Comparison of ENCODE assay signal across 29 cellular contexts in the genomic region with DNA sequence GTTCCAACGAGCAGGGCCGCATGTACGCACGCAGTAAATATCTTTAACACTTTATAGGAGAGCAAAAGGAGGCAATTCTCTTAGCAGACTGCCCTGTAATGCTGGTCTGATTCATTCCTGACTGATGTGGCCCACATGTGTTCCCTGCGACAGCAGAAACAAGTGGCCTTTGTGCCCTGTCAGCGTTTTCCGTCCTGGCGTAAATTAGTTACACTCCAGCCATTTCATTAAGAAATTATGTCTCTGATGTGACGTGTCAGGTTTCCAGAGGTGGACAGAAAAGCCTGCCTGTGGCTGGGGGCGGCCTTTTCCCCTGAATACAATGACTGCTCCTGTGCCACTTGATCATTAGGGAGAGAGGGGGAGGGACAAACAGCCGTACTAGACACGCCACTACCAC.
DNase-seq lines count a peak whose midpoint lies in the region; ATAC-seq and TF ChIP-seq lines count a peak whose summit lies in the region.
"Had no signal": no experiment of that assay in that cellular context is flagged by ENCODE, and none has a peak within 500 bp of the region (broad histone marks: within the 10 kb centered on the region; RNA-seq: fewer than 3 reads in every experiment).

No MANE protein-coding gene starts in this region.

- H3F3A ChIP-seq in GM23338 (replicated peaks; ENCODE audit: low read depth), result no peaks in the 10 kb centered on the region

- H3K4me1 Mint-ChIP-seq in GM23338, result peaks cover 23% of the 10 kb centered on the region; the same call in 2 of the 3 replicates

- H3K36me3 ChIP-seq in GM23338 (ENCODE audit: insufficient read depth) (no peaks in the 10 kb centered on the region), liver (ENCODE audit: control insufficient read depth in 4 of 4, insufficient read depth in 3 of 4, low read depth in 1 of 4, low read length in 3 of 4) (no peaks in the 10 kb centered on the region), testis (ENCODE audit: low read depth, missing control alignments) (no peaks in the 10 kb centered on the region)
- H3K36me3 ChIP-seq: cardiac muscle cell, heart right ventricle, spleen, upper lobe of left lung had no signal

- H3K9me3 ChIP-seq in liver (ENCODE audit: control insufficient read depth in 4 of 4, low read length in 3 of 4) (no peaks in the 10 kb centered on the region), testis (no peaks in the 10 kb centered on the region)
- H3K9me3 ChIP-seq: heart right ventricle, spleen, upper lobe of left lung had no signal

- peaks cover 13% of the 10 kb centered on the region for H3K27me3 Mint-ChIP-seq in GM23338 (ENCODE audit: insufficient read depth, low read depth, poor library complexity)
- H3K27me3 Mint-ChIP-seq: activated naive CD8-positive, alpha-beta T cell had no signal

- no peaks in the 10 kb centered on the region for H3K9me2 ChIP-seq in GM23338 (ENCODE audit: insufficient read depth)

- H3K27ac Mint-ChIP-seq in GM23338, result no peak overlapping the region
- H3K27ac Mint-ChIP-seq: activated CD8-positive, alpha-beta T cell treated with anti-CD3 and anti-CD28 coated beads, Interleukin-2, amount 10 ng/mL, durations not matched to agents 7 days and 5 days; activated naive CD8-positive, alpha-beta T cell; CD4-positive, CD25-positive, alpha-beta regulatory T cell; T-helper 1 cell treated with Interleukin-12 subunit alpha and Interleukin-12 subunit beta and Interleukin-4 antibody, amounts not matched to agents 30 μg/mL and 1 μg/mL, for 36 hours had no signal

- H3K4me2 ChIP-seq in GM23338, result no peak overlapping the region

- DNase-seq in GM23338 (ENCODE audit: low spot score) (no peak), SK-N-DZ (ENCODE audit: low spot score) (peak; percentile 51), testis (peak; percentile 73), HPDE6-E6E7 (ENCODE audit: extremely low spot score) (no peak)
- no peak for DNase-seq in stimulated activated CD4-positive, alpha-beta T cell treated with anti-CD3 and anti-CD28 coated beads, Interleukin-1b, Interleukin-23, amount 100 ng/mL, for 48 hours
- DNase-seq: activated CD4-positive, alpha-beta T cell treated with anti-CD3 and anti-CD28 coated beads for 1 hour; activated CD8-positive, alpha-beta T cell treated with anti-CD3 and anti-CD28 coated beads, Interleukin-2, amount 10 ng/mL, durations not matched to agents 7 days and 5 days; activated effector memory CD4-positive, alpha-beta T cell treated with Interleukin-2 at 50 U/mL for 16 hours; aorta; CD4-positive, CD25-positive, alpha-beta regulatory T cell; effector memory CD4-positive, alpha-beta T cell; EL; erythroblast; heart right ventricle; left cardiac atrium; NCI-H1092 treated with DMSO at 0.1 percent for 48 hours; NCI-H187; NCI-H2171; NCI-H69; spleen; stimulated activated CD4-positive, alpha-beta T cell treated with anti-CD3 and anti-CD28 coated beads, Interleukin-2, amount 100 ng/mL, for 48 hours; upper lobe of left lung had no signal

- H3K36me3 Mint-ChIP-seq in GM23338 (ENCODE audit: low read depth), result no peaks in the 10 kb centered on the region
- H3K36me3 Mint-ChIP-seq: activated naive CD8-positive, alpha-beta T cell; CD4-positive, CD25-positive, alpha-beta regulatory T cell had no signal

- no peak overlapping the region for H3K4me3 Mint-ChIP-seq in GM23338
- H3K4me3 Mint-ChIP-seq: activated CD8-positive, alpha-beta T cell treated with anti-CD3 and anti-CD28 coated beads, Interleukin-2, amount 10 ng/mL, durations not matched to agents 7 days and 5 days; activated naive CD8-positive, alpha-beta T cell; CD4-positive, CD25-positive, alpha-beta regulatory T cell; T-helper 1 cell treated with Interleukin-12 subunit alpha and Interleukin-12 subunit beta and Interleukin-4 antibody, amounts not matched to agents 30 μg/mL and 1 μg/mL, for 36 hours had no signal

- intact Hi-C loops in testis (cut with DNase I; ENCODE audit: low total_unique reads), result no loop called here

- H3K27me3 ChIP-seq in GM23338 (ENCODE audit: insufficient read depth) (no peaks in the 10 kb centered on the region), liver (ENCODE audit: control insufficient read depth in 4 of 4, insufficient read depth in 4 of 4, low read length in 3 of 4) (peaks cover 0 to 5% (median 0%) of the 10 kb centered on the region in 4 donors), testis (no peaks in the 10 kb centered on the region)
- H3K27me3 ChIP-seq: cardiac muscle cell, upper lobe of left lung had no signal

- H3K9ac ChIP-seq in liver (ENCODE audit: low read depth in 1 of 2, low read length in 2 of 2), result no peak overlapping the region

- TF ChIP-seq RAD21 in liver (IDR thresholded peaks at IDR 0.05), result no peak

- 0 out of 2 replicates have a peak, but pooled peaks cover 3% of the 10 kb centered on the region for H3K4me1 ChIP-seq in GM23338 (ENCODE audit: insufficient read depth)
- H3K4me1 ChIP-seq in liver (ENCODE audit: control insufficient read depth in 4 of 4, insufficient read depth in 4 of 4, low read length in 3 of 4), result no peaks in the 10 kb centered on the region
- no peaks in the 10 kb centered on the region for H3K4me1 ChIP-seq in testis

- TF ChIP-seq POLR2A in testis (IDR thresholded peaks at IDR 0.05), result no peak

- no peak for ATAC-seq in GM23338
- no peak for ATAC-seq in GM19328 (IDR thresholded peaks at IDR 0.05; ENCODE audit: unreplicated experiment)
- ATAC-seq: activated CD8-positive, alpha-beta T cell treated with anti-CD3 and anti-CD28 coated beads, Interleukin-2, amount 10 ng/mL, durations not matched to agents 7 days and 5 days; heart right ventricle; left cardiac atrium; Panc1 had no signal

- no peak overlapping the region for H3K27ac ChIP-seq in GM23338 (ENCODE audit: low read depth)
- no peak overlapping the region for H3K27ac ChIP-seq in liver (ENCODE audit: low read depth in 1 of 2, low read length in 2 of 2)
- H3K27ac ChIP-seq in testis, result no peak overlapping the region
- H3K27ac ChIP-seq: cardiac muscle cell, coronary artery, heart right ventricle, upper lobe of left lung had no signal

- no peaks in the 10 kb centered on the region for H3K79me2 ChIP-seq in GM23338 (replicated peaks; ENCODE audit: insufficient read depth)

- TF ChIP-seq CTCF in GM23338 (conservative IDR thresholded peaks at IDR 0.05; ENCODE audit: low read depth in 2 of 2), result no peak
- TF ChIP-seq CTCF in liver (IDR thresholded peaks at IDR 0.05; ENCODE audit: low read depth, low read length, missing input control), result no peak
- no peak for TF ChIP-seq CTCF in testis (IDR thresholded peaks at IDR 0.05)

- H4K20me1 ChIP-seq in GM23338 (replicated peaks; ENCODE audit: insufficient read depth), result no peaks in the 10 kb centered on the region

- 0 out of 2 replicates have a peak overlapping the region, but pooled peaks have one; percentile 18 for H2AFZ ChIP-seq in GM23338

- no peaks in the 10 kb centered on the region for H3K9me3 Mint-ChIP-seq in GM23338
- H3K9me3 Mint-ChIP-seq: T-helper 1 cell treated with Interleukin-12 subunit alpha and Interleukin-12 subunit beta and Interleukin-4 antibody, amounts not matched to agents 30 μg/mL and 1 μg/mL, for 36 hours had no signal

- H3K4me3 ChIP-seq in GM23338, result no peak overlapping the region
- H3K4me3 ChIP-seq in liver (ENCODE audit: low read depth in 1 of 3, low read length in 3 of 3), result no peak overlapping the region
- H3K4me3 ChIP-seq in testis, result no peak overlapping the region
- H3K4me3 ChIP-seq: cardiac muscle cell, coronary artery, heart right ventricle, spleen, upper lobe of left lung had no signal

- 84% methylated on average over 12 of the region's 12 CpGs for WGBS in liver
- WGBS in testis, 2 donors, result 69 to 88% methylated on average over 4 to 12 of the region's 12 CpGs

TF ChIP-seq in GM23338, 12 proteins besides CTCF, POLR2A, EP300 and RAD21:
- TF ChIP-seq CREB1 (CRISPR knock-in tag; IDR thresholded peaks at IDR 0.05; ENCODE audit: low read depth), result no peak
- TF ChIP-seq STAT1 (IDR thresholded peaks at IDR 0.05; ENCODE audit: unreplicated experiment), result no peak

TF ChIP-seq in liver, 16 proteins besides CTCF, POLR2A, EP300 and RAD21:
- TF ChIP-seq FOXA2 (IDR thresholded peaks at IDR 0.05), result no peak
- peak; percentile 15 for TF ChIP-seq NR2F2 (IDR thresholded peaks at IDR 0.05)
TF ChIP-seq in liver: peak in this region for 1.

Comparison
In these comparisons a context has a peak if more than half of its experiments do, and no peak if none do; other contexts are left out.
1. DNase-seq: peak in SK-N-DZ (single experiment) and testis (single experiment); none in GM23338 (single experiment), stimulated activated CD4-positive, alpha-beta T cell treated with anti-CD3 and anti-CD28 coated beads, Interleukin-1b, Interleukin-23, amount 100 ng/mL, for 48 hours (single experiment) and HPDE6-E6E7 (single experiment).